ENCODE assay signal across 8 cellular contexts in genomic region chr12:132414634-132415340, GRCh38.
DNase-seq lines count a peak whose midpoint lies in the region; ATAC-seq and TF ChIP-seq lines count a peak whose summit lies in the region.

No MANE protein-coding gene starts in this region.

- H3K4me2 ChIP-seq in trophoblast cell (ENCODE audit: low read length) = no peak overlapping the region

- ATAC-seq in GM21723 (IDR thresholded peaks at IDR 0.05; ENCODE audit: unreplicated experiment) = peak; percentile 87
- peak; percentile 88 for ATAC-seq in gastroesophageal sphincter

- TF ChIP-seq EP300 in gastroesophageal sphincter (IDR thresholded peaks at IDR 0.05) (no peak), transverse colon (IDR thresholded peaks at IDR 0.05; ENCODE audit: low read depth) (no peak)

- intact Hi-C loops in transverse colon (cut with DNase I; ENCODE audit: low total_unique reads) = loop anchor here (5.0 to 10.0 kb wide), 2 partner anchors 110 to 208 kb away; no protein-coding TSS in a partner anchor

- TF ChIP-seq CTCF in gastroesophageal sphincter (IDR thresholded peaks at IDR 0.05) (peak in 3 of 4 experiments; percentile 88 to 94 (median 92)), transverse colon (IDR thresholded peaks at IDR 0.05) (peak; percentile 88 to 96 (median 95))

- H3K23ac ChIP-seq in trophoblast cell (ENCODE audit: low read length) = no peak overlapping the region

- H2AFZ ChIP-seq in trophoblast cell (ENCODE audit: insufficient read depth, low read length, poor library complexity) = no peak overlapping the region

- H3K79me2 ChIP-seq in trophoblast cell (ENCODE audit: control insufficient read depth, insufficient read depth, low read length, poor library complexity) = no peaks in the 10 kb centered on the region

- no peak overlapping the region for H3K9ac ChIP-seq in trophoblast cell (ENCODE audit: low read length)

- no peak overlapping the region for H2AK5ac ChIP-seq in trophoblast cell (ENCODE audit: low read length)

- H4K91ac ChIP-seq in trophoblast cell (ENCODE audit: low read depth, low read length) = no peak overlapping the region

- no peaks in the 10 kb centered on the region for H3K79me1 ChIP-seq in trophoblast cell (ENCODE audit: low read length)

- no peak overlapping the region for H2BK5ac ChIP-seq in trophoblast cell (ENCODE audit: low read depth, low read length, poor library complexity)

- H3K27ac ChIP-seq in gastroesophageal sphincter (no peak overlapping the region), trophoblast cell (ENCODE audit: low read depth, low read length) (no peak overlapping the region), transverse colon (no peak overlapping the region)

- H2BK120ac ChIP-seq in trophoblast cell (ENCODE audit: insufficient read depth, low read length, poor library complexity) = no peak overlapping the region

- H3K36me3 ChIP-seq in gastroesophageal sphincter (no peaks in the 10 kb centered on the region), trophoblast cell (ENCODE audit: control insufficient read depth in 1 of 2, insufficient read depth in 2 of 2, low read length in 2 of 2) (no peaks in the 10 kb centered on the region), transverse colon (no peaks in the 10 kb centered on the region)

- no peak overlapping the region for H4K8ac ChIP-seq in trophoblast cell (ENCODE audit: low read depth, low read length)

- H3K9me3 ChIP-seq in gastroesophageal sphincter (no peaks in the 10 kb centered on the region), trophoblast cell (ENCODE audit: insufficient read depth, low read depth, low read length) (peaks cover 3% of the 10 kb centered on the region), transverse colon (no peaks in the 10 kb centered on the region)

- no peak overlapping the region for H3K18ac ChIP-seq in trophoblast cell (ENCODE audit: low read length)

- in situ Hi-C loops in transverse colon (cut with MboI; ENCODE audit: low pct_ligation_motif_present in 1 of 4, low pct_unique_long_range_greater_than_20kb in 1 of 4, low sequenced_read_pairs in 3 of 4) = loop anchor here (25.0 kb wide), 3 partner anchors 98 to 198 kb away; partner anchors contain the start of genes LRCOL1 (in 3 of the 4) and P2RX2 (in 3 of the 4)

- H3K4me3 ChIP-seq in gastroesophageal sphincter (no peak overlapping the region), trophoblast cell (ENCODE audit: low read depth, low read length) (no peak overlapping the region), transverse colon (no peak overlapping the region)

- no peak overlapping the region for H3K14ac ChIP-seq in trophoblast cell (ENCODE audit: low read length)

- no CpG with 5 or more reads among the region's 30 CpGs for WGBS in gastroesophageal sphincter (ENCODE audit: low coverage in 1 of 2), 2 donors
- no CpG with 5 or more reads among the region's 30 CpGs for WGBS in trophoblast cell (ENCODE audit: extremely low coverage, insufficient coverage, insufficient read length)
- WGBS in transverse colon (ENCODE audit: low coverage in 1 of 2), 2 donors = 44% methylated on average over 3 of the region's 30 CpGs; no CpG with 5 or more reads in 1 of the 2 donors

- no peak overlapping the region for H2BK12ac ChIP-seq in trophoblast cell (ENCODE audit: low read length)

- peaks cover 73% of the 10 kb centered on the region for H3K27me3 ChIP-seq in gastroesophageal sphincter
- H3K27me3 ChIP-seq in trophoblast cell (ENCODE audit: insufficient read depth, low read length) = no peaks in the 10 kb centered on the region
- peaks cover 60% of the 10 kb centered on the region for H3K27me3 ChIP-seq in transverse colon

- H3K4me1 ChIP-seq in gastroesophageal sphincter (peaks cover 0 to 19% (median 8%) of the 10 kb centered on the region in 3 donors), trophoblast cell (ENCODE audit: control insufficient read depth in 1 of 2, insufficient read depth in 2 of 2, low read length in 2 of 2) (no peaks in the 10 kb centered on the region), transverse colon (peaks cover 7 to 12% (median 8%) of the 10 kb centered on the region in 4 donors)

- peak; percentile 87 for DNase-seq in DMS53 (lab: John Stamatoyannopoulos, UW)
- peak; percentile 92 for DNase-seq in LoVo (ENCODE audit: low spot score)
- peak; percentile 73 to 88 for DNase-seq in SHP77 (lab: John Stamatoyannopoulos, UW)
- DNase-seq in activated effector memory CD4-positive, alpha-beta T cell treated with Interleukin-2 at 50 U/mL for 16 hours = peak; percentile 61
- peak; percentile 64 to 89 for DNase-seq in trophoblast cell
- DNase-seq in transverse colon = peak; percentile 85

- H4K12ac ChIP-seq in trophoblast cell (ENCODE audit: low read depth, low read length) = no peak overlapping the region

- TF ChIP-seq POLR2A in gastroesophageal sphincter (IDR thresholded peaks at IDR 0.05) = no peak
- no peak for TF ChIP-seq POLR2A in transverse colon (IDR thresholded peaks at IDR 0.05)

- H3K4ac ChIP-seq in trophoblast cell (ENCODE audit: low read depth, low read length) = no peak overlapping the region
